In genomic region chr1:89565521-89565920, GRCh38 we compare ENCODE assay signal across 14 cellular contexts.
"Had no signal": no experiment of that assay in that cellular context is flagged by ENCODE, and none has a peak within 500 bp of the region (broad histone marks: within the 10 kb centered on the region; RNA-seq: fewer than 3 reads in every experiment).

No MANE protein-coding gene starts in this region.

- H3K27me3 ChIP-seq: neutrophil, upper lobe of left lung had no signal

- H3K27ac ChIP-seq: neutrophil had no signal

- H3K9ac ChIP-seq: parathyroid adenoma had no signal

- DNase-seq: activated CD4-positive, alpha-beta T cell treated with anti-CD3 and anti-CD28 coated beads, Interleukin-2, amount 10 ng/mL, durations not matched to agents 24 days and 14 days; activated CD8-positive, alpha-beta memory T cell treated with anti-CD3 and anti-CD28 coated beads, Interleukin-2, amount 50 U/mL, for 48 hours; activated CD8-positive, alpha-beta T cell treated with anti-CD3 and anti-CD28 coated beads, Interleukin-2, amount 10 ng/mL, durations not matched to agents 7 days and 5 days; activated naive CD4-positive, alpha-beta T cell treated with Interleukin-2 at 50 U/mL for 16 hours; activated naive CD8-positive, alpha-beta T cell treated with anti-CD3 and anti-CD28 coated beads, Interleukin-2, amount 50 U/mL, for 24 hours; naive thymus-derived CD8-positive, alpha-beta T cell; stimulated activated CD4-positive, alpha-beta T cell treated with anti-CD3 and anti-CD28 coated beads, Interleukin-2, amount 100 ng/mL, for 48 hours; stimulated activated naive CD4-positive, alpha-beta T cell treated with Interleukin-2 at 50 U/mL for 16 hours; T-helper 17 cell; upper lobe of left lung had no signal

- H3K4me3 Mint-ChIP-seq: activated CD4-positive, alpha-beta T cell treated with anti-CD3 and anti-CD28 coated beads, Interleukin-2, amount 10 ng/mL, durations not matched to agents 24 days and 14 days; activated CD8-positive, alpha-beta T cell treated with anti-CD3 and anti-CD28 coated beads, Interleukin-2, amount 10 ng/mL, durations not matched to agents 7 days and 5 days; activated naive CD8-positive, alpha-beta T cell treated with anti-CD3 and anti-CD28 coated beads, Interleukin-2, amount 50 U/mL, for 24 hours; naive thymus-derived CD8-positive, alpha-beta T cell; T-helper 17 cell had no signal

- ATAC-seq: activated CD8-positive, alpha-beta T cell treated with anti-CD3 and anti-CD28 coated beads, Interleukin-2, amount 10 ng/mL, durations not matched to agents 7 days and 5 days; activated naive CD8-positive, alpha-beta T cell treated with anti-CD3 and anti-CD28 coated beads, Interleukin-2, amount 50 U/mL, for 24 hours; esophagus mucosa; naive thymus-derived CD8-positive, alpha-beta T cell; T-helper 17 cell had no signal

- H3K27ac Mint-ChIP-seq: activated CD4-positive, alpha-beta T cell treated with anti-CD3 and anti-CD28 coated beads, Interleukin-2, amount 10 ng/mL, durations not matched to agents 24 days and 14 days; activated CD8-positive, alpha-beta T cell treated with anti-CD3 and anti-CD28 coated beads, Interleukin-2, amount 10 ng/mL, durations not matched to agents 7 days and 5 days; activated naive CD8-positive, alpha-beta T cell treated with anti-CD3 and anti-CD28 coated beads, Interleukin-2, amount 50 U/mL, for 24 hours; T-helper 17 cell had no signal

- H3K4me3 ChIP-seq: upper lobe of left lung had no signal

- H3K9me3 ChIP-seq: neutrophil, upper lobe of left lung had no signal

- H3K27me3 Mint-ChIP-seq: activated CD4-positive, alpha-beta T cell treated with anti-CD3 and anti-CD28 coated beads, Interleukin-2, amount 10 ng/mL, durations not matched to agents 24 days and 14 days; activated naive CD8-positive, alpha-beta T cell treated with anti-CD3 and anti-CD28 coated beads, Interleukin-2, amount 50 U/mL, for 24 hours; naive thymus-derived CD8-positive, alpha-beta T cell; T-helper 17 cell had no signal

- H2AFZ ChIP-seq: parathyroid adenoma had no signal

- H3K36me3 ChIP-seq: neutrophil, upper lobe of left lung had no signal

- FAIRE-seq: keratinocyte had no signal

- H3K9me3 Mint-ChIP-seq: activated naive CD8-positive, alpha-beta T cell treated with anti-CD3 and anti-CD28 coated beads, Interleukin-2, amount 50 U/mL, for 24 hours had no signal
